In genomic region chr10:6086375-6087233, GRCh38 we compare ENCODE assay signal across 8 cellular contexts. TPM values are rescaled to one million over a fixed set of nuclear protein-coding genes. Genes with fewer than 3 reads are reported as not detected.
DNase-seq lines count a peak whose midpoint lies in the region; ATAC-seq, FAIRE-seq and TF ChIP-seq lines count a peak whose summit lies in the region.

No MANE protein-coding gene starts in this region.

- peak; percentile 73 for DNase-seq in CMK (ENCODE audit: low read depth)
- peak; percentile 71 for DNase-seq in LNCaP clone FGC (ENCODE audit: low read depth)
- peak; percentile 90 for DNase-seq in SHP77 treated with DMSO at 0.1 percent for 48 hours (lab: John Stamatoyannopoulos, UW)
- peak; percentile 80 for DNase-seq in activated gamma-delta T cell treated with anti-CD3 and anti-CD28 coated beads, Interleukin-2, amount 50 U/mL, for 16 hours (ENCODE audit: low read depth)
- DNase-seq in frontal cortex (ENCODE audit: low spot score in 2 of 2): peak; percentile 54 to 61
- DNase-seq in nucleus accumbens (lab: John Stamatoyannopoulos, UW): peak in 55 of 56 donors; percentile 19 to 93 (median 78)
- DNase-seq in stromal cell of bone marrow (ENCODE audit: low read depth): peak; percentile 73

- peak; percentile 85 for TF ChIP-seq CTCF in LNCaP clone FGC (IDR thresholded peaks at IDR 0.05; ENCODE audit: control insufficient read depth, extremely low read depth, insufficient read depth)

- FAIRE-seq in frontal cortex (lab: Jason Lieb, UNC): no peak

- H3K4me3 ChIP-seq in LNCaP clone FGC (ENCODE audit: low read depth, low read length): no peak overlapping the region

- peak; percentile 45 for ATAC-seq in GM21515 (IDR thresholded peaks at IDR 0.05; ENCODE audit: unreplicated experiment)

RNA-seq across cellular contexts. Expression of gene RBM17, which starts 2.2 kb away (rescaled TPM):
- 31.8 TPM for total RNA-seq in frontal cortex

RNA-seq across cellular contexts. Expression of gene IL2RA, which starts 24.4 kb away (rescaled TPM):
- total RNA-seq in frontal cortex: not detected
